ENCODE assay signal across 18 cellular contexts in the genomic region with DNA sequence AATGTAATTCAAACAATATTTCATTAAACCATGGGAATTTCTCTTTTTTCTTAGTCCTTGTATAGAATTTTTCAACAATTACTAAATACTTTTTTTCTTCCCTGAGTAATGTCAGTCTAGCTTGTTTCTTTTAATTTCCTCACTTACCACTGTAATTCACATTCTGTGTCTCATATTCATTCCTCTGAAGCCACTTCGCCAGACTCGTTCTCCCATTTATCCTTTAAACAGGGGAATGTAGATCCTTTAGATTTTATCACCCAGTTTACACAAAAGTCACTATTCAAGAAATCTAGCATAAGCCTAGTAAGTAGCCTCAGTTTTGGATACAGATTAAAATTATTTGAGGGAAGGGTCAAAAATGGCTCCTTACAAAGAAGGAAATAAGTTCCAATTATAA. TPM values are rescaled to one million over a fixed set of nuclear protein-coding genes. Genes with fewer than 3 reads are reported as not detected.
DNase-seq lines count a peak whose midpoint lies in the region; ATAC-seq and TF ChIP-seq lines count a peak whose summit lies in the region.
"Had no signal": no experiment of that assay in that cellular context is flagged by ENCODE, and none has a peak within 500 bp of the region (broad histone marks: within the 10 kb centered on the region; RNA-seq: fewer than 3 reads in every experiment).

No MANE protein-coding gene starts in this region.

- intact Hi-C loops in CD14-positive monocyte (cut with micrococcal nuclease) (no loop called here), Caco-2 (cut with micrococcal nuclease; ENCODE audit: unreplicated experiment) (loop anchor here (10.0 kb wide), 1 partner anchor 198 kb away; the partner anchor contains the start of gene MON2), heart left ventricle (cut with DNase I) (loop anchor here in 4 of 10 donors (10.0 kb wide), 3 partner anchors 48 to 108 kb away; no protein-coding TSS in a partner anchor)

- H3K36me3 ChIP-seq in ACC112 (ENCODE audit: insufficient read depth, low read length) (no peaks in the 10 kb centered on the region; the same call in 1 of the 2 replicates), SK-N-MC (ENCODE audit: insufficient read depth, low read length) (peaks cover 32% of the 10 kb centered on the region), Caco-2 (ENCODE audit: control insufficient read depth, insufficient read depth, low read length) (no peaks in the 10 kb centered on the region), heart left ventricle (no peaks in the 10 kb centered on the region)
- H3K36me3 ChIP-seq: brain microvascular endothelial cell, tibial artery had no signal

- BruUV-seq in Caco-2 (replicated peaks; lab: Mats Ljungman, UMichigan) = no TSS peak

- peaks cover 82% of the 10 kb centered on the region for H3K4me1 Mint-ChIP-seq in CD14-positive monocyte
- H3K4me1 Mint-ChIP-seq in central memory CD8-positive, alpha-beta T cell = peaks cover 68% of the 10 kb centered on the region
- peaks cover 6% of the 10 kb centered on the region for H3K4me1 Mint-ChIP-seq in Caco-2 (ENCODE audit: low read depth, unreplicated experiment)

- ATAC-seq in central memory CD8-positive, alpha-beta T cell (replicated peaks; ENCODE audit: extremely low read depth, poor library complexity, severe bottlenecking) = no peak
- no peak for ATAC-seq in heart left ventricle
- ATAC-seq: left ventricle myocardium superior had no signal

- TF ChIP-seq CTCF in CD14-positive monocyte (IDR thresholded peaks at IDR 0.05) (no peak), Caco-2 (IDR thresholded peaks at IDR 0.05; ENCODE audit: insufficient read depth in 1 of 2, low read depth in 1 of 2, low read length in 1 of 2, severe bottlenecking in 1 of 2, unreplicated experiment in 1 of 2) (no peak), heart left ventricle (IDR thresholded peaks at IDR 0.05) (no peak)

- H3K4me1 ChIP-seq in ACC112 (ENCODE audit: control insufficient read depth, insufficient read depth, low read length, unreplicated experiment) (peaks cover 81% of the 10 kb centered on the region), Caco-2 (no peaks in the 10 kb centered on the region), heart left ventricle (peaks cover 0 to 99% (median 69%) of the 10 kb centered on the region in 12 donors)

- no peak overlapping the region for H3K9ac ChIP-seq in SK-N-MC (ENCODE audit: insufficient read length)

- CTCF ChIA-PET in Caco-2 (lab: Charles Lee) = no interaction called here

- H3K27me3 Mint-ChIP-seq in CD14-positive monocyte (ENCODE audit: low read depth in 3 of 3) (no peaks in the 10 kb centered on the region), Caco-2 (ENCODE audit: insufficient read depth, unreplicated experiment) (no peaks in the 10 kb centered on the region)
- no peaks in the 10 kb centered on the region for H3K27me3 Mint-ChIP-seq in central memory CD8-positive, alpha-beta T cell

- H3K27ac ChIP-seq in ACC112 (ENCODE audit: low read depth, low read length) (peak overlapping the region; percentile 73), SK-N-MC (peak overlapping the region; percentile 58; the same call in 1 of the 2 replicates), heart left ventricle (peak overlapping the region in 1 of 12 donors; percentile 15)
- H3K27ac ChIP-seq: brain microvascular endothelial cell, tibial artery, VCaP had no signal

- H3K27ac Mint-ChIP-seq in CD14-positive monocyte (peak overlapping the region in 6 of 7 donors; percentile 0 to 82 (median 68)), Caco-2 (ENCODE audit: unreplicated experiment) (no peak overlapping the region)
- peak overlapping the region; percentile 27 for H3K27ac Mint-ChIP-seq in central memory CD8-positive, alpha-beta T cell (ENCODE audit: low read depth)

- H3K4me3 Mint-ChIP-seq in CD14-positive monocyte (no peak overlapping the region), Caco-2 (ENCODE audit: unreplicated experiment) (no peak overlapping the region)
- peak overlapping the region; percentile 53 for H3K4me3 Mint-ChIP-seq in central memory CD8-positive, alpha-beta T cell

- H3K9me3 Mint-ChIP-seq in CD14-positive monocyte = no peaks in the 10 kb centered on the region
- no peaks in the 10 kb centered on the region for H3K9me3 Mint-ChIP-seq in central memory CD8-positive, alpha-beta T cell
- no peaks in the 10 kb centered on the region for H3K9me3 Mint-ChIP-seq in Caco-2 (ENCODE audit: unreplicated experiment)

- H3K79me2 ChIP-seq in ACC112 (ENCODE audit: control insufficient read depth, insufficient read depth, low read length, unreplicated experiment) = peaks cover 98% of the 10 kb centered on the region

- POLR2A ChIA-PET in Caco-2 (lab: Charles Lee) = no interaction called here

- no peaks in the 10 kb centered on the region for H3K9me3 ChIP-seq in SK-N-MC (ENCODE audit: low read depth, low read length)
- H3K9me3 ChIP-seq in Caco-2 = no peaks in the 10 kb centered on the region
- H3K9me3 ChIP-seq in heart left ventricle = no peaks in the 10 kb centered on the region
- H3K9me3 ChIP-seq: tibial artery had no signal

- WGBS in heart left ventricle, 4 donors = 82 to 84% (median 84%) methylated on average over 2 of the region's 2 CpGs

- H2AFZ ChIP-seq in ACC112 (ENCODE audit: low read length, unreplicated experiment) = no peak overlapping the region

- DNase-seq in CD14-positive monocyte (ENCODE audit: low spot score) (no peak), SK-N-MC (ENCODE audit: low read depth, low spot score) (no peak), Caco-2 (no peak), heart left ventricle (no peak), COLO668 (lab: John Stamatoyannopoulos, UW; ENCODE audit: unreplicated experiment) (no peak)
- DNase-seq in central memory CD8-positive, alpha-beta T cell (ENCODE audit: low spot score in 2 of 2) = no peak
- DNase-seq: activated CD8-positive, alpha-beta memory T cell treated with anti-CD3 and anti-CD28 coated beads for 24 hours; brain microvascular endothelial cell; cortex of kidney; GF-D8; H7; left ventricle myocardium superior; NCI-H510A; occipital lobe; SW 1271; tibial artery had no signal

- H3K4me3 ChIP-seq in ACC112 (ENCODE audit: low read depth, low read length) (no peak overlapping the region), SK-N-MC (no peak overlapping the region), Caco-2 (ENCODE audit: low read depth, low read length) (no peak overlapping the region), heart left ventricle (no peak overlapping the region)
- H3K4me3 ChIP-seq: tibial artery had no signal

- no peak for TF ChIP-seq POLR2A in heart left ventricle (IDR thresholded peaks at IDR 0.05)

- H3K36me3 Mint-ChIP-seq in CD14-positive monocyte = peaks cover 9 to 28% of the 10 kb centered on the region in 2 donors
- H3K36me3 Mint-ChIP-seq in central memory CD8-positive, alpha-beta T cell (ENCODE audit: insufficient read depth) = peaks cover 4% of the 10 kb centered on the region
- H3K36me3 Mint-ChIP-seq in Caco-2 (ENCODE audit: insufficient read depth, unreplicated experiment) = no peaks in the 10 kb centered on the region

- H3K27me3 ChIP-seq in ACC112 (ENCODE audit: insufficient read depth, low read length) (no peaks in the 10 kb centered on the region), Caco-2 (replicated peaks; ENCODE audit: control insufficient read depth, insufficient read depth, low read length) (no peaks in the 10 kb centered on the region), heart left ventricle (no peaks in the 10 kb centered on the region)
- H3K27me3 ChIP-seq: brain microvascular endothelial cell, tibial artery had no signal

RNA-seq across cellular contexts. Expression of gene USP15, which starts 6.8 kb away (rescaled TPM):
- polyA plus RNA-seq in CD14-positive monocyte = 100 to 1,000 TPM; 146 to 180 TPM
- total RNA-seq in Caco-2 (2022) = 42.9 and 43.5 TPM in 2 replicates
- total RNA-seq in heart left ventricle = 10 to 100 TPM; 33.3 to 69.7 (median 62.2) TPM
- 10 to 100 TPM; 36.1 to 44.7 TPM for polyA plus RNA-seq in heart left ventricle
